ENCODE assay signal across 30 cellular contexts in genomic region chr1:117708323-117709288, GRCh38.
A peak's percentile ranks its signal among the peaks of the same experiment; 100 is the strongest.
DNase-seq lines count a peak whose midpoint lies in the region; ATAC-seq and TF ChIP-seq lines count a peak whose summit lies in the region.
"Had no signal": no experiment of that assay in that cellular context is flagged by ENCODE, and none has a peak within 500 bp of the region (broad histone marks: within the 10 kb centered on the region; RNA-seq: fewer than 3 reads in every experiment).

No MANE protein-coding gene starts in this region.

- TF ChIP-seq CTCF in endodermal cell (conservative IDR thresholded peaks at IDR 0.05) = no peak
- TF ChIP-seq CTCF in thoracic aorta (IDR thresholded peaks at IDR 0.05) = no peak
- TF ChIP-seq CTCF in GM10266 (IDR thresholded peaks at IDR 0.05; ENCODE audit: control insufficient read depth, insufficient read depth, low read depth, missing control alignments) = no peak

- 61 to 74% methylated on average over 5 to 15 of the region's 15 CpGs for WGBS in endodermal cell (ENCODE audit: insufficient coverage in 1 of 2, insufficient read length in 1 of 2), 2 experiments

- H3K27me3 ChIP-seq in NT2/D1 (ENCODE audit: insufficient read depth, insufficient read length) (no peaks in the 10 kb centered on the region), endodermal cell (ENCODE audit: control insufficient read depth, insufficient read depth, low read length, poor library complexity, severe bottlenecking) (no peaks in the 10 kb centered on the region), thoracic aorta (replicated peaks; ENCODE audit: insufficient read depth) (no peaks in the 10 kb centered on the region)
- H3K27me3 ChIP-seq: heart left ventricle, sigmoid colon, suprapubic skin, uterus had no signal

- no peak overlapping the region for H3K27ac Mint-ChIP-seq in endodermal cell
- H3K27ac Mint-ChIP-seq: activated T-cell treated with anti-CD3 and anti-CD28 coated beads, Interleukin-2, amount 50 U/mL, for 24 hours; brain; natural killer cell treated with Interleukin-12 subunit alpha and Interleukin-12 subunit beta and Interleukin-15 and Interleukin-18, amount 100 ng/mL, for 72 hours; stimulated activated naive B cell treated with anti-CD40 and anti-IgM and Interleukin-4, amounts not matched to agents 10 μg/mL and 1 μg/mL and 100 μg/mL, for 72 hours; T-helper 2 cell treated with Interferon-gamma antibody and Interleukin-4, amounts not matched to agents 5 μg/mL and 100 μg/mL, for 36 hours had no signal

- H3K27ac ChIP-seq in endodermal cell (ENCODE audit: low read depth, low read length) (no peak overlapping the region), thoracic aorta (peak overlapping the region; percentile 43 to 68)
- H3K27ac ChIP-seq: C4-2B, HL-60, PC-9, suprapubic skin, uterus had no signal

- DNase-seq in NT2/D1 (ENCODE audit: low read depth, low spot score) (peak; percentile 69), endodermal cell (peak; percentile 73), iPS-NIHi7 (ENCODE audit: extremely low spot score) (peak; percentile 30), thoracic aorta (ENCODE audit: low spot score) (no peak), inferior parietal cortex (ENCODE audit: extremely low spot score) (no peak), GM10266 (ENCODE audit: extremely low spot score) (no peak)
- DNase-seq: activated CD4-positive, alpha-beta T cell treated with anti-CD3 and anti-CD28 coated beads for 48 hours; activated gamma-delta T cell treated with Interleukin-2 at 50 U/mL for 16 hours; activated T-cell treated with anti-CD3 and anti-CD28 coated beads, Interleukin-2, amount 50 U/mL, for 24 hours; DMS79; heart left ventricle; left ventricle myocardium superior; midbrain; NCI-H1048; NCI-H1694 treated with DMSO at 0.1 percent for 48 hours; NCI-H2171; NCI-H524; PC-9; sigmoid colon; stimulated activated CD4-positive, alpha-beta T cell treated with anti-CD3 and anti-CD28 coated beads, Interleukin-4, amount 100 ng/mL, for 24 hours; stimulated activated naive B cell treated with anti-CD40 and anti-IgM and Interleukin-4, amounts not matched to agents 10 μg/mL and 1 μg/mL and 100 μg/mL, for 72 hours had no signal

- peaks cover 2% of the 10 kb centered on the region for H3K9me3 Mint-ChIP-seq in endodermal cell
- H3K9me3 Mint-ChIP-seq: activated T-cell treated with anti-CD3 and anti-CD28 coated beads, Interleukin-2, amount 50 U/mL, for 24 hours; natural killer cell treated with Interleukin-12 subunit alpha and Interleukin-12 subunit beta and Interleukin-15 and Interleukin-18, amount 100 ng/mL, for 72 hours; T-helper 2 cell treated with Interferon-gamma antibody and Interleukin-4, amounts not matched to agents 5 μg/mL and 100 μg/mL, for 36 hours had no signal

- H3K36me3 ChIP-seq in NT2/D1 (ENCODE audit: insufficient read depth, insufficient read length, low read length) (no peaks in the 10 kb centered on the region), endodermal cell (ENCODE audit: control insufficient read depth, insufficient read depth, low read length) (no peaks in the 10 kb centered on the region), thoracic aorta (no peaks in the 10 kb centered on the region)
- H3K36me3 ChIP-seq: heart left ventricle, sigmoid colon, suprapubic skin, uterus had no signal

- no peaks in the 10 kb centered on the region for H3K27me3 Mint-ChIP-seq in endodermal cell (ENCODE audit: insufficient read depth)

- H3K9me3 ChIP-seq in NT2/D1 (ENCODE audit: insufficient read depth, low read length) = peaks cover 11% of the 10 kb centered on the region; the same call in 1 of the 2 replicates
- no peaks in the 10 kb centered on the region for H3K9me3 ChIP-seq in endodermal cell (ENCODE audit: control insufficient read depth, low read length)
- H3K9me3 ChIP-seq in thoracic aorta = no peaks in the 10 kb centered on the region
- H3K9me3 ChIP-seq: sigmoid colon, suprapubic skin, uterus had no signal

- H3K4me1 Mint-ChIP-seq in endodermal cell = peaks cover 24% of the 10 kb centered on the region
- H3K4me1 Mint-ChIP-seq: brain; stimulated activated naive B cell treated with anti-CD40 and anti-IgM and Interleukin-4, amounts not matched to agents 10 μg/mL and 1 μg/mL and 100 μg/mL, for 72 hours had no signal

- no peak for ATAC-seq in thoracic aorta (ENCODE audit: insufficient number of reproducible peaks, low FRiP score, low read depth)
- no peak for ATAC-seq in HG03175 (IDR thresholded peaks at IDR 0.05; ENCODE audit: unreplicated experiment)
- ATAC-seq: left ventricle myocardium superior; natural killer cell treated with Interleukin-12 subunit alpha and Interleukin-12 subunit beta and Interleukin-15 and Interleukin-18, amount 100 ng/mL, for 72 hours; Right ventricle myocardium inferior; stimulated activated naive B cell treated with anti-CD40 and anti-IgM and Interleukin-4, amounts not matched to agents 10 μg/mL and 1 μg/mL and 100 μg/mL, for 72 hours had no signal

- H3K9ac ChIP-seq in NT2/D1 (ENCODE audit: insufficient read length, low read depth) = no peak overlapping the region
- no peak overlapping the region for H3K9ac ChIP-seq in endodermal cell (ENCODE audit: extremely low read depth, low read length, poor library complexity, severe bottlenecking)

- no peak overlapping the region for H3K4me3 Mint-ChIP-seq in endodermal cell
- H3K4me3 Mint-ChIP-seq: activated T-cell treated with anti-CD3 and anti-CD28 coated beads, Interleukin-2, amount 50 U/mL, for 24 hours; brain; natural killer cell treated with Interleukin-12 subunit alpha and Interleukin-12 subunit beta and Interleukin-15 and Interleukin-18, amount 100 ng/mL, for 72 hours; stimulated activated naive B cell treated with anti-CD40 and anti-IgM and Interleukin-4, amounts not matched to agents 10 μg/mL and 1 μg/mL and 100 μg/mL, for 72 hours; T-helper 2 cell treated with Interferon-gamma antibody and Interleukin-4, amounts not matched to agents 5 μg/mL and 100 μg/mL, for 36 hours had no signal

- H3K36me3 Mint-ChIP-seq in endodermal cell (ENCODE audit: low read depth) = no peaks in the 10 kb centered on the region
- H3K36me3 Mint-ChIP-seq: brain; natural killer cell treated with Interleukin-12 subunit alpha and Interleukin-12 subunit beta and Interleukin-15 and Interleukin-18, amount 100 ng/mL, for 72 hours had no signal

- H3K4me3 ChIP-seq in NT2/D1 (ENCODE audit: insufficient read length, low read depth) (no peak overlapping the region), endodermal cell (ENCODE audit: low read length) (no peak overlapping the region), thoracic aorta (no peak overlapping the region)
- H3K4me3 ChIP-seq: heart left ventricle, PC-9, sigmoid colon, suprapubic skin, uterus had no signal

- H3K4me1 ChIP-seq in NT2/D1 (ENCODE audit: insufficient read depth, insufficient read length) (peaks cover 11% of the 10 kb centered on the region), endodermal cell (ENCODE audit: control insufficient read depth, insufficient read depth, low read length) (peaks cover 8% of the 10 kb centered on the region), thoracic aorta (ENCODE audit: control insufficient read depth in 1 of 2, low read depth in 2 of 2) (peaks cover 13 to 20% of the 10 kb centered on the region in 2 donors)
- H3K4me1 ChIP-seq: suprapubic skin, uterus had no signal

Comparison
In these comparisons a context has a peak if more than half of its experiments do, and no peak if none do; other contexts are left out.
1. DNase-seq: peak in NT2/D1 (single experiment), endodermal cell (single experiment) and iPS-NIHi7 (single experiment); none in thoracic aorta (single experiment), inferior parietal cortex (single experiment) and GM10266 (single experiment).